10 cellular contexts compared by ENCODE assay signal in the genomic region with DNA sequence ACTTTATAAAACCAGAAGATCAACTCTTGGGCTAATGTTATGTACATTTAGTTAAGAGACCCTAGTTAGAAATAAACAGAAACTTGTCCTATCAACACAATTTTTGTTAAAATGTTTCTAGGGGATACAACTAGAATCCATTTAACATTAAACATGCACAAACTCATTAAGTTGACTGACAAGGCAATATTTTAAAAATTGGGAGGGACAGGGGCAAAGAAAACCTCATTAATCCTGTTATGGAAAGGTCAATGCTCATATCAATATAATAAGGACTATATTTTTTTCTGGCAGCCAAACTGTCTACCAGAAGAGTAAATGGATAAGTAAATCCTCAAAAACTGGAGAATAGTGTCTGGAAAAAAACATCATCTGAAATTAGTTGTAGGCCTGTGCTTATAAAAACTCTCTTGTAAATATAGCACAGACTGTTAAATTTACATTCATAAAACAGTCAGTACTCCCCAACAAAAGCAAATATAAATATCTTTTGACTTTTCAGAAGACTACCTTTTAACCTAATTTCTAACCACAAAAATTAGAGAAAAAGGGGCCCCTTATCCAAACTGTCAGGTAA. TPM values are rescaled to one million over a fixed set of nuclear protein-coding genes. Genes with fewer than 3 reads are reported as not detected.
DNase-seq lines count a peak whose midpoint lies in the region; ATAC-seq and TF ChIP-seq lines count a peak whose summit lies in the region.
"Had no signal": no experiment of that assay in that cellular context is flagged by ENCODE, and none has a peak within 500 bp of the region (broad histone marks: within the 10 kb centered on the region; RNA-seq: fewer than 3 reads in every experiment).

No MANE protein-coding gene starts in this region.

- H3K4me3 ChIP-seq in iPS-18a (ENCODE audit: low read length): peak overlapping the region; percentile 100
- peak overlapping the region; percentile 98 for H3K4me3 ChIP-seq in suprapubic skin

- no peak for DNase-seq in activated T-cell treated with anti-CD3 and anti-CD28 coated beads, Interleukin-2, amount 50 U/mL, for 4 hours
- DNase-seq in activated T-cell treated with anti-CD3 and anti-CD28 coated beads, Interleukin-2, amount 50 U/mL, for 48 hours: no peak
- DNase-seq in activated T-helper 1 cell treated with anti-CD3 and anti-CD28 coated beads, Interleukin-12 subunit alpha, Interleukin-12 subunit beta, Interleukin-2, Interleukin-4 antibody, amounts not matched to agents 30 ng/mL and 10 ng/mL and 1 ng/mL, durations not matched to agents 14 hours and 24 hours and 36 hours (ENCODE audit: low spot score): no peak
- DNase-seq in suprapubic skin (ENCODE audit: low spot score in 2 of 2) (no peak), ecto neural progenitor cell (ENCODE audit: low spot score) (no peak), NCI-H446 (lab: John Stamatoyannopoulos, UW) (no peak), SHP77 (lab: John Stamatoyannopoulos, UW) (no peak)
- DNase-seq: NCI-H2081 had no signal

- no peaks in the 10 kb centered on the region for H3K27me3 Mint-ChIP-seq in activated T-cell treated with anti-CD3 and anti-CD28 coated beads, Interleukin-2, amount 50 U/mL, for 4 hours (ENCODE audit: low read depth)
- H3K27me3 Mint-ChIP-seq in activated T-helper 1 cell treated with anti-CD3 and anti-CD28 coated beads, Interleukin-12 subunit alpha, Interleukin-12 subunit beta, Interleukin-2, Interleukin-4 antibody, amounts not matched to agents 30 ng/mL and 10 ng/mL and 1 ng/mL, durations not matched to agents 14 hours and 24 hours and 36 hours (ENCODE audit: insufficient read depth): no peaks in the 10 kb centered on the region

- H3K27ac ChIP-seq in iPS-18a (ENCODE audit: low read length): no peak overlapping the region
- no peak overlapping the region for H3K27ac ChIP-seq in suprapubic skin
- H3K27ac ChIP-seq: C4-2B had no signal

- H3K9me3 Mint-ChIP-seq in activated T-cell treated with anti-CD3 and anti-CD28 coated beads, Interleukin-2, amount 50 U/mL, for 4 hours: peaks cover 3% of the 10 kb centered on the region
- H3K9me3 Mint-ChIP-seq in activated T-helper 1 cell treated with anti-CD3 and anti-CD28 coated beads, Interleukin-12 subunit alpha, Interleukin-12 subunit beta, Interleukin-2, Interleukin-4 antibody, amounts not matched to agents 30 ng/mL and 10 ng/mL and 1 ng/mL, durations not matched to agents 14 hours and 24 hours and 36 hours: peaks cover 4% of the 10 kb centered on the region

- H3K9ac ChIP-seq in iPS-18a (ENCODE audit: low read length): peak overlapping the region; percentile 100

- intact Hi-C loops in activated T-helper 1 cell treated with anti-CD3 and anti-CD28 coated beads, Interleukin-12 subunit alpha, Interleukin-12 subunit beta, Interleukin-2, Interleukin-4 antibody, amounts not matched to agents 30 ng/mL and 10 ng/mL and 1 ng/mL, durations not matched to agents 14 hours and 24 hours and 36 hours (cut with micrococcal nuclease): loop anchor here (10.0 kb wide), 2 partner anchors 1119 to 1201 kb away; a partner anchor contains a TSS

- no peak for ATAC-seq in activated T-cell treated with anti-CD3 and anti-CD28 coated beads, Interleukin-2, amount 50 U/mL, for 4 hours

- H3K27ac Mint-ChIP-seq in activated T-helper 1 cell treated with anti-CD3 and anti-CD28 coated beads, Interleukin-12 subunit alpha, Interleukin-12 subunit beta, Interleukin-2, Interleukin-4 antibody, amounts not matched to agents 30 ng/mL and 10 ng/mL and 1 ng/mL, durations not matched to agents 14 hours and 24 hours and 36 hours: no peak overlapping the region

- no peaks in the 10 kb centered on the region for H3K27me3 ChIP-seq in iPS-18a (ENCODE audit: control insufficient read depth, insufficient read depth, low read length)
- H3K27me3 ChIP-seq in suprapubic skin: no peaks in the 10 kb centered on the region

- TF ChIP-seq POLR2A in suprapubic skin (IDR thresholded peaks at IDR 0.05): no peak

- peaks cover 74% of the 10 kb centered on the region for H3K36me3 Mint-ChIP-seq in activated T-cell treated with anti-CD3 and anti-CD28 coated beads, Interleukin-2, amount 50 U/mL, for 4 hours (ENCODE audit: insufficient read depth)
- H3K36me3 Mint-ChIP-seq in activated T-helper 1 cell treated with anti-CD3 and anti-CD28 coated beads, Interleukin-12 subunit alpha, Interleukin-12 subunit beta, Interleukin-2, Interleukin-4 antibody, amounts not matched to agents 30 ng/mL and 10 ng/mL and 1 ng/mL, durations not matched to agents 14 hours and 24 hours and 36 hours (ENCODE audit: low read depth): peaks cover 74% of the 10 kb centered on the region

- peaks cover 52% of the 10 kb centered on the region for H3K36me3 ChIP-seq in iPS-18a (ENCODE audit: control insufficient read depth, low read depth, low read length)
- H3K36me3 ChIP-seq in suprapubic skin: no peaks in the 10 kb centered on the region

- no peaks in the 10 kb centered on the region for H3K9me3 ChIP-seq in iPS-18a (ENCODE audit: control insufficient read depth, low read depth, low read length)
- H3K9me3 ChIP-seq in suprapubic skin: no peaks in the 10 kb centered on the region

- TF ChIP-seq EP300 in suprapubic skin (IDR thresholded peaks at IDR 0.05): no peak

- H3K4me1 ChIP-seq in iPS-18a (ENCODE audit: control insufficient read depth, low read depth, low read length) (peaks cover 57% of the 10 kb centered on the region), suprapubic skin (peaks cover 77% of the 10 kb centered on the region)

- peaks cover 62% of the 10 kb centered on the region for H3K4me1 Mint-ChIP-seq in activated T-cell treated with anti-CD3 and anti-CD28 coated beads, Interleukin-2, amount 50 U/mL, for 4 hours (ENCODE audit: low read depth)
- peaks cover 80% of the 10 kb centered on the region for H3K4me1 Mint-ChIP-seq in activated T-helper 1 cell treated with anti-CD3 and anti-CD28 coated beads, Interleukin-12 subunit alpha, Interleukin-12 subunit beta, Interleukin-2, Interleukin-4 antibody, amounts not matched to agents 30 ng/mL and 10 ng/mL and 1 ng/mL, durations not matched to agents 14 hours and 24 hours and 36 hours (ENCODE audit: low read depth)

- peak overlapping the region; percentile 100 for H3K4me3 Mint-ChIP-seq in activated T-cell treated with anti-CD3 and anti-CD28 coated beads, Interleukin-2, amount 50 U/mL, for 4 hours
- peak overlapping the region; percentile 97 for H3K4me3 Mint-ChIP-seq in activated T-helper 1 cell treated with anti-CD3 and anti-CD28 coated beads, Interleukin-12 subunit alpha, Interleukin-12 subunit beta, Interleukin-2, Interleukin-4 antibody, amounts not matched to agents 30 ng/mL and 10 ng/mL and 1 ng/mL, durations not matched to agents 14 hours and 24 hours and 36 hours

- TF ChIP-seq CTCF in suprapubic skin (IDR thresholded peaks at IDR 0.05): no peak

RNA-seq across cellular contexts. Expression of a gene that starts 4.4 kb away (rescaled TPM):
- 100 to 1,000 TPM; 348 to 373 (median 355) TPM for total RNA-seq in activated T-cell treated with anti-CD3 and anti-CD28 coated beads, Interleukin-2, amount 50 U/mL, for 4 hours
- 279 and 312 TPM in 2 replicates for total RNA-seq in activated T-helper 1 cell treated with anti-CD3 and anti-CD28 coated beads, Interleukin-12 subunit alpha, Interleukin-12 subunit beta, Interleukin-2, Interleukin-4 antibody, amounts not matched to agents 30 ng/mL and 10 ng/mL and 1 ng/mL, durations not matched to agents 14 hours and 24 hours and 36 hours
- total RNA-seq in suprapubic skin: 100 to 1,000 TPM; 149 to 410 (median 231) TPM
